In genomic region chr3:47513125-47513929, GRCh38 we compare ENCODE assay signal across 1 cellular context.
A peak's percentile ranks its signal among the peaks of the same experiment; 100 is the strongest.
TF ChIP-seq lines count a peak whose summit lies in the region.

TSS of gene ELP6 (minus strand) at chr3:47513712. CDS start at chr3:47513590, 122 bp downstream.

TF ChIP-seq in GM12878, 131 proteins besides CTCF, POLR2A, EP300 and RAD21 (continued from another document and continues in another):
- TF ChIP-seq CUX1 (IDR thresholded peaks at IDR 0.05; ENCODE audit: insufficient replicate concordance, low read depth, low read length) (no peak), ESRRA (IDR thresholded peaks at IDR 0.05; ENCODE audit: low read length) (no peak), IRF5 (IDR thresholded peaks at IDR 0.05; ENCODE audit: borderline replicate concordance) (no peak), SIX5 (IDR thresholded peaks at IDR 0.05; ENCODE audit: low read depth, low read length, severe bottlenecking) (peak; percentile 88), RCOR1 (conservative IDR thresholded peaks at IDR 0.05; ENCODE audit: low read depth, low read length) (no peak), TBL1XR1 (IDR thresholded peaks at IDR 0.05; ENCODE audit: low read depth, low read length) (no peak), ATF7 (IDR thresholded peaks at IDR 0.05; ENCODE audit: low read depth) (0 out of 2 replicates have a peak, but pooled peaks have one; percentile 8), ATF3 (IDR thresholded peaks at IDR 0.05; ENCODE audit: borderline replicate concordance, extremely low read depth, low read depth, low read length) (no peak), E2F4 (IDR thresholded peaks at IDR 0.05; ENCODE audit: low read depth, low read length) (no peak), TARDBP (IDR thresholded peaks at IDR 0.05; ENCODE audit: borderline replicate concordance) (peak; percentile 76; the same call in 1 of the 2 replicates), TAF1 (IDR thresholded peaks at IDR 0.05; ENCODE audit: borderline replicate concordance, low read depth, low read length) (peak; percentile 36; the same call in 1 of the 2 replicates), ZBTB11 (CRISPR knock-in tag; IDR thresholded peaks at IDR 0.05) (no peak), MYB (IDR thresholded peaks at IDR 0.05; ENCODE audit: borderline replicate concordance, low read depth, low read length) (no peak), ZZZ3 (IDR thresholded peaks at IDR 0.05; ENCODE audit: control insufficient read depth, insufficient read length, low read depth) (no peak), USF2 (IDR thresholded peaks at IDR 0.05; ENCODE audit: borderline replicate concordance, low read depth, low read length) (no peak), SREBF2 (IDR thresholded peaks at IDR 0.05; ENCODE audit: low read length) (no peak), POU2F2 (IDR thresholded peaks at IDR 0.05; ENCODE audit: borderline replicate concordance, low read depth, low read length) (peak; percentile 42; the same call in 1 of the 3 replicates), RFX5 (IDR thresholded peaks at IDR 0.05; ENCODE audit: low read depth, low read length) (no peak), EGR1 (IDR thresholded peaks at IDR 0.05; ENCODE audit: borderline replicate concordance in 1 of 2, low read depth in 2 of 2, low read length in 2 of 2) (peak in 1 of 2 experiments; percentile 14; a peak in 1 of 3 replicates), FOXM1 (IDR thresholded peaks at IDR 0.05; ENCODE audit: low read depth, low read length) (no peak), MEF2A (IDR thresholded peaks at IDR 0.05; ENCODE audit: insufficient read depth, low read depth, low read length) (no peak), BCL11A (IDR thresholded peaks at IDR 0.05; ENCODE audit: low read depth, low read length) (no peak), RAD51 (IDR thresholded peaks at IDR 0.05) (no peak), BCLAF1 (IDR thresholded peaks at IDR 0.05) (no peak), CREM (IDR thresholded peaks at IDR 0.05; ENCODE audit: low read depth) (peak; percentile 87), DPF2 (IDR thresholded peaks at IDR 0.05) (peak; percentile 65; the same call in 1 of the 2 replicates), PML (IDR thresholded peaks at IDR 0.05; ENCODE audit: low read length) (peak; percentile 98), ETV6 (conservative IDR thresholded peaks at IDR 0.05 in 1 of 2, IDR thresholded peaks at IDR 0.05 in 1 of 2; ENCODE audit: borderline replicate concordance in 1 of 2, low read depth in 1 of 2) (no peak), STAT3 (IDR thresholded peaks at IDR 0.05; ENCODE audit: low read depth, low read length) (no peak), ZBTB4 (CRISPR knock-in tag; IDR thresholded peaks at IDR 0.05) (no peak), NR2C2 (IDR thresholded peaks at IDR 0.05; ENCODE audit: borderline replicate concordance, control insufficient read depth, insufficient read length, low read depth) (peak; percentile 42), ZNF687 (IDR thresholded peaks at IDR 0.05) (peak; percentile 80), SIN3A (IDR thresholded peaks at IDR 0.05; ENCODE audit: low read depth, low read length) (no peak; the same call in 1 of the 2 replicates)
